Comparison of ENCODE assay signal across 20 cellular contexts in genomic region chr2:199819746-199820145, GRCh38.
"Had no signal": no experiment of that assay in that cellular context is flagged by ENCODE, and none has a peak within 500 bp of the region (broad histone marks: within the 10 kb centered on the region; RNA-seq: fewer than 3 reads in every experiment).

No MANE protein-coding gene starts in this region.

- H3K27ac ChIP-seq: heart left ventricle, sigmoid colon, thyroid gland had no signal

- H3K4me1 ChIP-seq: heart left ventricle, thyroid gland had no signal

- FAIRE-seq: endometrium, islet of Langerhans had no signal

- H3K36me3 ChIP-seq: heart left ventricle, sigmoid colon, thyroid gland had no signal

- DNase-seq: activated CD4-positive, alpha-beta memory T cell treated with anti-CD3 and anti-CD28 coated beads for 36 hours; activated CD4-positive, alpha-beta T cell treated with anti-CD3 and anti-CD28 coated beads for 48 hours; activated CD4-positive, CD25-positive, alpha-beta regulatory T cell; activated naive CD4-positive, alpha-beta T cell treated with anti-CD3 and anti-CD28 coated beads for 36 hours; activated naive CD8-positive, alpha-beta T cell treated with anti-CD3 and anti-CD28 coated beads, Interleukin-2, amount 10 ng/mL, durations not matched to agents 7 days and 5 days; activated T-cell treated with anti-CD3 and anti-CD28 coated beads, Interleukin-2, amount 50 U/mL, for 48 hours; erythroblast; heart left ventricle; left ventricle myocardium superior; mammary epithelial cell; midbrain; natural killer cell; sigmoid colon; stimulated activated CD4-positive, alpha-beta T cell treated with anti-CD3 and anti-CD28 coated beads, Interleukin-4, amount 100 ng/mL, for 24 hours; stimulated activated naive CD8-positive, alpha-beta T cell treated with anti-CD3 and anti-CD28 coated beads, Interleukin-15, Interleukin-2, amounts not matched to agents 100 U/mL and 50 U/mL, for 24 hours; substantia nigra; T-helper 17 cell; thyroid gland had no signal

- H3K9me3 ChIP-seq: heart left ventricle, sigmoid colon, thyroid gland had no signal

- H3K27me3 ChIP-seq: heart left ventricle, sigmoid colon, thyroid gland had no signal

- ATAC-seq: heart left ventricle; left ventricle myocardium superior; natural killer cell; stimulated activated naive CD8-positive, alpha-beta T cell treated with anti-CD3 and anti-CD28 coated beads, Interleukin-15, Interleukin-2, amounts not matched to agents 100 U/mL and 50 U/mL, for 24 hours; T-helper 17 cell had no signal

- H3K4me3 ChIP-seq: heart left ventricle, sigmoid colon, thyroid gland had no signal
